17 cellular contexts compared by ENCODE assay signal in the genomic region with DNA sequence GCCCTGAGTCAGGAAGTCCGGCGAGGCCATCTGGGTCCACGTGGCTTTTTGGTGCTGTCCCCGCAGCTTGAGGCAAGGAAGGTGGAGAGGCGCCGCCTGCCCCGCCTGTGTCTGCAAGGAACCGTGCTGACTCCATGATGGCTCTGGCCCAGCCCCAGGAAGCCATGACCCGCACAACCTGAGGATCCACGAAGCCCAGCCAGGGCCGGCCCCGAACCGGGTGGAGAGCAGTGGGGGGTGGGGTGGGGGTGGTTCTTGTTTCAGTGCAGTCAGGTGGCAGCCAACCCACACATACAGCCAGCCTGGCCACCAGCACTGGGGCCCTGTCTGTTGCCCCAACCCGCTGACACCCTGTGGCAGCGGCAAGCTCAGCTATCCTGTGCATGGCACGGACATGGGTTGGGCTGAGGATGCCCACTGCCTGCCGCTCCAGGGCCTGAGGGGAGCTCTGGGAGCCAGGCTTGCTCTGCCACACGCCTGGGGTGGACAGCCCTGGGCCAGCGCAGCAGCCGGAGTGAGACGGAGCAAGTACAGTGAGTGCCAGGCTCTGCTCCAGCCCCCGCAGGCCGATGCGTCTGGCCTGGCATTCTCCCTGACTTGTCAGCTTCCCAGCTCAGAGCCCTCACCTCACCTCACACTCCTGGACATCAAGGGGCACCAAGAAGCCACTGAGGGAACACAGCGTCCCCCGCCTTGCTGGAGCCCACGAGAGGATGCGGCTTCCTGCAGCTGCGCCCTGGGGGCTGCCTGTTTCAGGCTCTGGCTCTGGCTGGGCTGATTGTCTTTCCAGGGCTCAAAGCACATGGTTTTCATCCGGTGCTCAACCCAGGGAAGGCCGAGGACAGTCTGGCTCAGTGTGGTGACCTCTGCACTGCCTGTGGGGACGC.
DNase-seq lines count a peak whose midpoint lies in the region; ATAC-seq and TF ChIP-seq lines count a peak whose summit lies in the region.
"Had no signal": no experiment of that assay in that cellular context is flagged by ENCODE, and none has a peak within 500 bp of the region (broad histone marks: within the 10 kb centered on the region; RNA-seq: fewer than 3 reads in every experiment).

No MANE protein-coding gene starts in this region.

- no peaks in the 10 kb centered on the region for H3K9me3 ChIP-seq in lower lobe of right lung
- no peaks in the 10 kb centered on the region for H3K9me3 ChIP-seq in aorta (ENCODE audit: control insufficient read depth, low read length)
- 0 out of 2 replicates have a peak, but pooled peaks cover 2% of the 10 kb centered on the region for H3K9me3 ChIP-seq in HAP-1
- H3K9me3 ChIP-seq: SJSA1 had no signal

- WGBS in aorta, 2 donors: 77 to 86% methylated on average over 29 to 32 of the region's 32 CpGs

- peak in 1 of 2 donors; percentile 50 for ATAC-seq in lower lobe of right lung
- ATAC-seq in aorta (ENCODE audit: low FRiP score): no peak
- ATAC-seq in HG02798 (IDR thresholded peaks at IDR 0.05; ENCODE audit: poor library complexity, unreplicated experiment): no peak
- ATAC-seq: activated CD8-positive, alpha-beta T cell treated with anti-CD3 and anti-CD28 coated beads for 36 hours; activated T-cell treated with anti-CD3 and anti-CD28 coated beads, Interleukin-2, amount 50 U/mL, for 4 hours; mucosa of descending colon had no signal

- intact Hi-C loops in lower lobe of right lung (cut with DNase I): no loop called here
- intact Hi-C loops in aorta (cut with DNase I): no loop called here

- H3K27me3 ChIP-seq in lower lobe of right lung (ENCODE audit: low read depth) (no peaks in the 10 kb centered on the region), aorta (ENCODE audit: control insufficient read depth in 1 of 2, insufficient read depth in 2 of 2, low read length in 1 of 2) (no peaks in the 10 kb centered on the region), HAP-1 (ENCODE audit: low read depth) (no peaks in the 10 kb centered on the region)
- H3K27me3 ChIP-seq: hepatocyte, neural progenitor cell, SJSA1 had no signal

- no peak overlapping the region for H3K4me3 ChIP-seq in lower lobe of right lung
- H3K4me3 ChIP-seq in aorta (ENCODE audit: low read length in 2 of 2): no peak overlapping the region
- H3K4me3 ChIP-seq in HAP-1: no peak overlapping the region
- H3K4me3 ChIP-seq: coronary artery, hepatocyte, mucosa of descending colon, neural progenitor cell, SJSA1, thoracic aorta had no signal

- H3K27ac ChIP-seq in lower lobe of right lung: no peak overlapping the region
- no peak overlapping the region for H3K27ac ChIP-seq in aorta (ENCODE audit: low read depth in 1 of 2, low read length in 2 of 2)
- H3K27ac ChIP-seq: coronary artery, hepatocyte, neural progenitor cell, SJSA1, thoracic aorta had no signal

- DNase-seq in SK-MEL-5 (ENCODE audit: low read depth, low spot score) (peak; percentile 20), globus pallidus (ENCODE audit: low spot score) (peak; percentile 66), lower lobe of right lung (peak; percentile 40), aorta (peak; percentile 46 to 73), NCI-H1092 (lab: John Stamatoyannopoulos, UW) (no peak), HAP-1 (ENCODE audit: low spot score in 2 of 2) (no peak)
- DNase-seq: activated CD8-positive, alpha-beta T cell treated with anti-CD3 and anti-CD28 coated beads for 36 hours; activated T-cell treated with anti-CD3 and anti-CD28 coated beads, Interleukin-2, amount 50 U/mL, for 4 hours; NCI-H526 treated with DMSO at 0.1 percent for 48 hours; retina had no signal

- in situ Hi-C loops in SK-MEL-5 (cut with HindIII; ENCODE audit: low pct_unique_long_range_greater_than_20kb, low sequenced_read_pairs): no loop called here
- in situ Hi-C loops in HAP-1 (cut with MboI; ENCODE audit: low sequenced_read_pairs): no loop called here

- H3K4me1 ChIP-seq in lower lobe of right lung (no peaks in the 10 kb centered on the region), aorta (ENCODE audit: control insufficient read depth in 1 of 2, insufficient read depth in 2 of 2, low read length in 2 of 2) (no peaks in the 10 kb centered on the region), HAP-1 (no peaks in the 10 kb centered on the region)
- H3K4me1 ChIP-seq: neural progenitor cell, SJSA1 had no signal

- TF ChIP-seq CTCF in lower lobe of right lung (IDR thresholded peaks at IDR 0.05): no peak

- H3K36me3 ChIP-seq in lower lobe of right lung (peaks cover 13% of the 10 kb centered on the region), aorta (ENCODE audit: control insufficient read depth in 1 of 2, insufficient read depth in 2 of 2, low read length in 1 of 2) (no peaks in the 10 kb centered on the region), HAP-1 (replicated peaks) (no peaks in the 10 kb centered on the region)
- H3K36me3 ChIP-seq: neural progenitor cell, SJSA1 had no signal

Comparison
In these comparisons a context has a peak if more than half of its experiments do, and no peak if none do; other contexts are left out.
1. DNase-seq: peak in SK-MEL-5 (single experiment), globus pallidus (single experiment), lower lobe of right lung (single experiment) and aorta (2 of 2); none in NCI-H1092 (single experiment) and HAP-1 (0 of 2).